8 cellular contexts compared by ENCODE assay signal in genomic region chr17:18093616-18094408, GRCh38. TPM values are rescaled to one million over a fixed set of nuclear protein-coding genes. Genes with fewer than 3 reads are reported as not detected.
DNase-seq lines count a peak whose midpoint lies in the region; ATAC-seq and TF ChIP-seq lines count a peak whose summit lies in the region.

No MANE protein-coding gene starts in this region.

- H3K27ac Mint-ChIP-seq in activated CD4-positive, alpha-beta T cell treated with anti-CD3 and anti-CD28 coated beads, Interleukin-2, amount 10 ng/mL, durations not matched to agents 24 days and 14 days, result peak overlapping the region; percentile 32
- no peak overlapping the region for H3K27ac Mint-ChIP-seq in nephron

- peaks cover 42% of the 10 kb centered on the region for H3K36me3 Mint-ChIP-seq in activated CD4-positive, alpha-beta T cell treated with anti-CD3 and anti-CD28 coated beads, Interleukin-2, amount 10 ng/mL, durations not matched to agents 24 days and 14 days (ENCODE audit: low read depth)
- peaks cover 31% of the 10 kb centered on the region for H3K36me3 Mint-ChIP-seq in nephron (ENCODE audit: low read depth)

- peaks cover 11% of the 10 kb centered on the region for H3K4me1 Mint-ChIP-seq in activated CD4-positive, alpha-beta T cell treated with anti-CD3 and anti-CD28 coated beads, Interleukin-2, amount 10 ng/mL, durations not matched to agents 24 days and 14 days
- H3K4me1 Mint-ChIP-seq in nephron, result peaks cover under 1% of the 10 kb centered on the region

- TF ChIP-seq CTCF in nephron (IDR thresholded peaks at IDR 0.05; ENCODE audit: unreplicated experiment in 3 of 3), result peak in 2 of 3 experiments; percentile 16 to 30

- H3K9me3 Mint-ChIP-seq in activated CD4-positive, alpha-beta T cell treated with anti-CD3 and anti-CD28 coated beads, Interleukin-2, amount 10 ng/mL, durations not matched to agents 24 days and 14 days, result no peaks in the 10 kb centered on the region
- H3K9me3 Mint-ChIP-seq in nephron, result no peaks in the 10 kb centered on the region

- no peak for ATAC-seq in GM18873 (IDR thresholded peaks at IDR 0.05; ENCODE audit: low FRiP score, unreplicated experiment)

- H3K27me3 Mint-ChIP-seq in activated CD4-positive, alpha-beta T cell treated with anti-CD3 and anti-CD28 coated beads, Interleukin-2, amount 10 ng/mL, durations not matched to agents 24 days and 14 days, result no peaks in the 10 kb centered on the region
- H3K27me3 Mint-ChIP-seq in nephron (ENCODE audit: low read depth), result no peaks in the 10 kb centered on the region

- intact Hi-C loops in activated CD4-positive, alpha-beta T cell treated with anti-CD3 and anti-CD28 coated beads, Interleukin-2, amount 10 ng/mL, durations not matched to agents 24 days and 14 days (cut with micrococcal nuclease), result no loop called here

- no peak for DNase-seq in activated CD4-positive, alpha-beta T cell treated with anti-CD3 and anti-CD28 coated beads, Interleukin-2, amount 10 ng/mL, durations not matched to agents 24 days and 14 days
- DNase-seq in activated CD4-positive, alpha-beta T cell treated with anti-CD3 and anti-CD28 coated beads for 1 hour, result no peak
- DNase-seq in NCI-H2029 treated with DMSO at 0.1 percent for 48 hours (lab: John Stamatoyannopoulos, UW), result peak; percentile 10
- peak; percentile 83 for DNase-seq in dermis blood vessel endothelial cell
- no peak for DNase-seq in stimulated activated CD4-positive, alpha-beta T cell treated with anti-CD3 and anti-CD28 coated beads, Interleukin-2, amount 100 ng/mL, for 48 hours
- DNase-seq in retina, result no peak

- H3K4me3 Mint-ChIP-seq in activated CD4-positive, alpha-beta T cell treated with anti-CD3 and anti-CD28 coated beads, Interleukin-2, amount 10 ng/mL, durations not matched to agents 24 days and 14 days, result no peak overlapping the region
- no peak overlapping the region for H3K4me3 Mint-ChIP-seq in nephron

RNA-seq across cellular contexts. Expression of gene DRG2, which starts 6.1 kb away (rescaled TPM):
- 60.8 and 64.3 TPM in 2 replicates for total RNA-seq in activated CD4-positive, alpha-beta T cell treated with anti-CD3 and anti-CD28 coated beads, Interleukin-2, amount 10 ng/mL, durations not matched to agents 24 days and 14 days
- 44.5 and 54.1 TPM in 2 replicates for total RNA-seq in dermis blood vessel endothelial cell

RNA-seq across cellular contexts. Expression of gene MYO15A, which starts 14.7 kb away (rescaled TPM):
- 0.38 and 0.70 TPM in 2 replicates for total RNA-seq in activated CD4-positive, alpha-beta T cell treated with anti-CD3 and anti-CD28 coated beads, Interleukin-2, amount 10 ng/mL, durations not matched to agents 24 days and 14 days
- under 0.01 and 0.60 TPM in 2 replicates for total RNA-seq in dermis blood vessel endothelial cell

RNA-seq across cellular contexts. Expression of gene GID4, which starts 54.6 kb away (rescaled TPM):
- 9.6 and 11.3 TPM in 2 replicates for total RNA-seq in activated CD4-positive, alpha-beta T cell treated with anti-CD3 and anti-CD28 coated beads, Interleukin-2, amount 10 ng/mL, durations not matched to agents 24 days and 14 days
- total RNA-seq in dermis blood vessel endothelial cell, result 6.3 and 8.8 TPM in 2 replicates

RNA-seq across cellular contexts. Expression of gene ATPAF2, which starts 54.8 kb away (rescaled TPM):
- 31.9 and 33.1 TPM in 2 replicates for total RNA-seq in activated CD4-positive, alpha-beta T cell treated with anti-CD3 and anti-CD28 coated beads, Interleukin-2, amount 10 ng/mL, durations not matched to agents 24 days and 14 days
- total RNA-seq in dermis blood vessel endothelial cell, result 21.2 and 21.3 TPM in 2 replicates

Comparison
In these comparisons a context has a peak if more than half of its experiments do, and no peak if none do; other contexts are left out.
1. DNase-seq: peak in NCI-H2029 treated with DMSO at 0.1 percent for 48 hours (single experiment) and dermis blood vessel endothelial cell (single experiment); none in activated CD4-positive, alpha-beta T cell treated with anti-CD3 and anti-CD28 coated beads, Interleukin-2, amount 10 ng/mL, durations not matched to agents 24 days and 14 days (single experiment), activated CD4-positive, alpha-beta T cell treated with anti-CD3 and anti-CD28 coated beads for 1 hour (single experiment), stimulated activated CD4-positive, alpha-beta T cell treated with anti-CD3 and anti-CD28 coated beads, Interleukin-2, amount 100 ng/mL, for 48 hours (0 of 2) and retina (single experiment).